ENCODE assay signal across 8 cellular contexts in the genomic region with DNA sequence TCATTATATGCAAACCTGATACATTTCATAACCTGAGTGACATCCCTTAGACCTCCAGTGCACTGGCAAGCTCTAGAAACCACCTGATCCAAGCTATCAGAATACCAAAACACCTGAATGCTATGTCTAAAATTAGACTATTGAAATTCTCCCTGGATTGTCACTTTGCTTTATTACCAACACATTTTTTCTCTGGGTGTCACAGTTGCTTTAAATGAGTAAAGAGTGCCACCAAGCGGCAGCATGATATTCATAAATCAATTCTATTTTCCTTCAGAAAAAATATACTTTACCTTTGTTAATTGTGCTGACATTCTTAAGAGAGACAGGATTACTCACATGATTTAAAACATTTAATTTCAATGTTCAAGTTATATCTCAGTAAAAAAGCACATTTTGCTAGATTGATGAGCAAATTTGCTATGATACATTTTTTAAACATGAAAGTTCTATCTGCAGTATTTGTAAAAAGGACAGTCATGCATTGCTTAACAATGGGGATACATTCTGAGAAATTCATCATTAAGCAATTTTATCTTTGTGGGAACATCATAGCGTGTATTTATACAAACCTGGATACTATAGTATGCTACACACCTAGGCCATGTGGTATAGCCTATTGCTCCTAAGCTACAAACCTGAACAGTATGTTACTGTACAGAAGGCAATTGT.
DNase-seq lines count a peak whose midpoint lies in the region; ATAC-seq, FAIRE-seq and TF ChIP-seq lines count a peak whose summit lies in the region.

No MANE protein-coding gene starts in this region.

- H3K4me1 ChIP-seq in Peyer's patch, result no peaks in the 10 kb centered on the region

- no peaks in the 10 kb centered on the region for H3K36me3 ChIP-seq in Peyer's patch

- TF ChIP-seq CTCF in Peyer's patch (IDR thresholded peaks at IDR 0.05) (peak in 4 of 6 experiments; percentile 52 to 80 (median 74)), astrocyte of the cerebellum (IDR thresholded peaks at IDR 0.05; ENCODE audit: low read depth, low read length, missing control alignments) (no peak)

- no peak overlapping the region for H3K4me3 ChIP-seq in Peyer's patch
- H3K4me3 ChIP-seq in astrocyte of the cerebellum (ENCODE audit: low read depth, low read length), result no peak overlapping the region

- in situ Hi-C loops in astrocyte of the cerebellum (cut with HindIII; ENCODE audit: low sequenced_read_pairs), result no loop called here

- no peaks in the 10 kb centered on the region for H3K9me3 ChIP-seq in Peyer's patch

- TF ChIP-seq POLR2A in Peyer's patch (IDR thresholded peaks at IDR 0.05), result no peak

- ATAC-seq in GM19328 (IDR thresholded peaks at IDR 0.05; ENCODE audit: unreplicated experiment), result no peak

- DNase-seq in activated gamma-delta T cell treated with Interleukin-2 at 50 U/mL for 16 hours (peak; percentile 24), activated gamma-delta T cell (lab: John Stamatoyannopoulos, UW) (no peak), HPDE6-E6E7 (ENCODE audit: extremely low spot score) (peak; percentile 33), Peyer's patch (peak in 1 of 3 donors; percentile 64), astrocyte of the cerebellum (ENCODE audit: low read depth) (peak; percentile 46)
- peak; percentile 11 for DNase-seq in stimulated activated CD8-positive, alpha-beta memory T cell treated with anti-CD3 and anti-CD28 coated beads, Interleukin-12 subunit alpha, Interleukin-12 subunit beta, amount 100 ng/mL, for 1 hour (ENCODE audit: low read depth)

- H3K27me3 ChIP-seq in Peyer's patch, result no peaks in the 10 kb centered on the region

- peak; percentile 98 for FAIRE-seq in islet of Langerhans (lab: Jason Lieb, UNC)

- no peak overlapping the region for H3K27ac ChIP-seq in Peyer's patch
